ENCODE assay signal across 12 cellular contexts in the genomic region with DNA sequence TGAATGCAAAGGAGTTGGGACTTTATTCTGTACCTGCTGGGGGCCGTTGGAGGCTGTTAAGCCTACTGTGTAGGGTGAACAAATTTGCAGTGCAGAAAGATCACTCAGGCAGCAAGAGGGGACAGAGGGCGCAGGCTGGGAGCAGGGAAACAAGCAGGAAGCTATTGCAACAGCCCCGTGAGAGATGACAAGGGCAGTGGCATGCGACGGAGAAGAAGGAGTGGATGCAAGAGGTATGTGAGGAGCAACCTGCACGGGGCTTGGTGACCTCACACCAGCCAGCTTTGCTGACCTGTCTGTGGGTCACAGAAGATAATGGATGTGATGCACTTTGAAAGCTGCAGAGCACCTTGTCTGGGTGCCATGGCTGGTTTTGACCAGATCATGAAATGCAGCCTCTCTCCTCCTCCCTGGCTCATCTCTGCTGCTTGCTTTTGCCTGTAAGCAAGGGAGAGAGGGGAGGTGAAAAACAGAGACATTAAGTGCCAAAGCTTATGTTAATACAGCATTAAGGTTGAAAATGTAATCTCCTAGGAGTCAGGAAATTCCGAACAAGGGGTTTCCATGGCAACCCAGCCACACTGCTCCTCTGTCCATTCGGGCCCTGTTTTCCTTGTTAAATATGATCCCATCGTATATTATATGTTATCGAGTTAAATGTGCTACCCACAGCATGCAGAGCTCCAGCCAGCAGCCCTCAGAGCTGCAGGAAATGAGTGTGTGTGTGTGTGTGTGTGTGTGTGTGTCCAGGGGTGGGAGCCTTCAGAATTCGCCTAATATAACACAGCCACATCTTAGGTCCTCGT.
DNase-seq lines count a peak whose midpoint lies in the region; ATAC-seq and TF ChIP-seq lines count a peak whose summit lies in the region.
"Had no signal": no experiment of that assay in that cellular context is flagged by ENCODE, and none has a peak within 500 bp of the region (broad histone marks: within the 10 kb centered on the region; RNA-seq: fewer than 3 reads in every experiment).

No MANE protein-coding gene starts in this region.

- peaks cover 22% of the 10 kb centered on the region for H3F3A ChIP-seq in GM23248 (ENCODE audit: insufficient read depth)
- H3F3A ChIP-seq in MM.1S (ENCODE audit: insufficient read depth, low read length): no peaks in the 10 kb centered on the region

- H3K79me2 ChIP-seq in GM23248 (ENCODE audit: insufficient read depth) (no peaks in the 10 kb centered on the region), MM.1S (ENCODE audit: low read length) (no peaks in the 10 kb centered on the region)

- H3K36me3 Mint-ChIP-seq in activated T-cell treated with anti-CD3 and anti-CD28 coated beads, Interleukin-2, amount 50 U/mL, for 72 hours (ENCODE audit: insufficient read depth in 2 of 2): no peaks in the 10 kb centered on the region
- H3K36me3 Mint-ChIP-seq: stimulated activated memory B cell treated with anti-CD40 and anti-IgM and Interleukin-4, amounts not matched to agents 10 μg/mL and 1 μg/mL and 100 μg/mL, for 72 hours had no signal

- no peak overlapping the region for H3K9ac ChIP-seq in GM23248
- H3K9ac ChIP-seq in MM.1S (ENCODE audit: low read length): no peak overlapping the region

- H3K9me2 ChIP-seq in GM23248 (ENCODE audit: insufficient read depth) (no peaks in the 10 kb centered on the region), MM.1S (replicated peaks; ENCODE audit: insufficient read depth, low read length) (no peaks in the 10 kb centered on the region)

- H3K27ac ChIP-seq in GM23248: no peak overlapping the region
- no peak overlapping the region for H3K27ac ChIP-seq in MM.1S (ENCODE audit: low read length)

- TF ChIP-seq CTCF in fibroblast of mammary gland (conservative IDR thresholded peaks at IDR 0.05; ENCODE audit: control insufficient read depth, insufficient read depth, low read depth, low read length) (no peak), MM.1S (IDR thresholded peaks at IDR 0.05; ENCODE audit: low read length) (no peak)

- no peaks in the 10 kb centered on the region for H3K27me3 ChIP-seq in GM23248 (replicated peaks; ENCODE audit: insufficient read depth)
- H3K27me3 ChIP-seq in MM.1S (replicated peaks; ENCODE audit: insufficient read depth, low read length): no peaks in the 10 kb centered on the region

- H4K20me1 ChIP-seq in GM23248 (ENCODE audit: insufficient read depth) (no peaks in the 10 kb centered on the region), MM.1S (ENCODE audit: insufficient read depth, low read length) (no peaks in the 10 kb centered on the region)

- in situ Hi-C loops in GM23248 (cut with MboI): no loop called here

- H2AFZ ChIP-seq in GM23248 (no peak overlapping the region), MM.1S (ENCODE audit: low read length) (no peak overlapping the region)

- H3K4me1 ChIP-seq in GM23248 (ENCODE audit: insufficient read depth): peaks cover 23% of the 10 kb centered on the region
- no peaks in the 10 kb centered on the region for H3K4me1 ChIP-seq in MM.1S (ENCODE audit: low read length)

- H3K27me3 Mint-ChIP-seq in activated T-cell treated with anti-CD3 and anti-CD28 coated beads, Interleukin-2, amount 50 U/mL, for 72 hours (ENCODE audit: low read depth): peaks cover 28% of the 10 kb centered on the region

- WGBS in GM23248 (ENCODE audit: low coverage in 1 of 2, low lambda C conversion rate in 2 of 2, missing lambda C conversion rate in 2 of 2), 2 experiments: 85 to 86% methylated on average over 12 of the region's 12 CpGs

- no peak for ATAC-seq in GM18858 (IDR thresholded peaks at IDR 0.05; ENCODE audit: unreplicated experiment)
- ATAC-seq in activated T-cell treated with anti-CD3 and anti-CD28 coated beads, Interleukin-2, amount 50 U/mL, for 72 hours (replicated peaks in 1 of 2): no peak
- ATAC-seq in HG03521 (IDR thresholded peaks at IDR 0.05; ENCODE audit: unreplicated experiment): no peak
- ATAC-seq: stimulated activated memory B cell treated with anti-CD40 and anti-IgM and Interleukin-4, amounts not matched to agents 10 μg/mL and 1 μg/mL and 100 μg/mL, for 72 hours had no signal

- no peaks in the 10 kb centered on the region for H3K9me3 Mint-ChIP-seq in activated T-cell treated with anti-CD3 and anti-CD28 coated beads, Interleukin-2, amount 50 U/mL, for 72 hours
- H3K9me3 Mint-ChIP-seq: central memory CD8-positive, alpha-beta T cell; stimulated activated memory B cell treated with anti-CD40 and anti-IgM and Interleukin-4, amounts not matched to agents 10 μg/mL and 1 μg/mL and 100 μg/mL, for 72 hours had no signal

- H3K27ac Mint-ChIP-seq in activated T-cell treated with anti-CD3 and anti-CD28 coated beads, Interleukin-2, amount 50 U/mL, for 72 hours: no peak overlapping the region
- H3K27ac Mint-ChIP-seq: stimulated activated memory B cell treated with anti-CD40 and anti-IgM and Interleukin-4, amounts not matched to agents 10 μg/mL and 1 μg/mL and 100 μg/mL, for 72 hours had no signal

- H3K4me1 Mint-ChIP-seq in activated T-cell treated with anti-CD3 and anti-CD28 coated beads, Interleukin-2, amount 50 U/mL, for 72 hours (ENCODE audit: low read depth): peaks cover 11% of the 10 kb centered on the region
- H3K4me1 Mint-ChIP-seq: central memory CD8-positive, alpha-beta T cell; stimulated activated memory B cell treated with anti-CD40 and anti-IgM and Interleukin-4, amounts not matched to agents 10 μg/mL and 1 μg/mL and 100 μg/mL, for 72 hours had no signal

- H3K4me3 ChIP-seq in GM23248: no peak overlapping the region
- no peak overlapping the region for H3K4me3 ChIP-seq in fibroblast of mammary gland (ENCODE audit: control insufficient read depth, low read depth, low read length)
- H3K4me3 ChIP-seq in MM.1S (ENCODE audit: low read length): no peak overlapping the region

- H3K4me3 Mint-ChIP-seq in activated T-cell treated with anti-CD3 and anti-CD28 coated beads, Interleukin-2, amount 50 U/mL, for 72 hours: no peak overlapping the region
- H3K4me3 Mint-ChIP-seq: central memory CD8-positive, alpha-beta T cell; stimulated activated memory B cell treated with anti-CD40 and anti-IgM and Interleukin-4, amounts not matched to agents 10 μg/mL and 1 μg/mL and 100 μg/mL, for 72 hours had no signal

- no peaks in the 10 kb centered on the region for H3K36me3 ChIP-seq in GM23248 (ENCODE audit: low read depth)
- H3K36me3 ChIP-seq in MM.1S (replicated peaks; ENCODE audit: insufficient read depth, low read length): no peaks in the 10 kb centered on the region

- peak; percentile 47 for DNase-seq in GM23248
- peak; percentile 7 for DNase-seq in NCI-H2227 treated with DMSO at 0.1 percent for 48 hours (lab: John Stamatoyannopoulos, UW)
- DNase-seq in fibroblast of mammary gland (ENCODE audit: low read depth): peak; percentile 36
- DNase-seq in posterior vena cava (ENCODE audit: low spot score): peak; percentile 52
- no peak for DNase-seq in MM.1S
- no peak for DNase-seq in activated T-cell treated with anti-CD3 and anti-CD28 coated beads, Interleukin-2, amount 50 U/mL, for 72 hours
- DNase-seq: NCI-H1105 treated with DMSO at 0.1 percent for 48 hours, OCI-M1 had no signal

- no peaks in the 10 kb centered on the region for H3K9me3 ChIP-seq in GM23248 (ENCODE audit: low read depth)
- H3K9me3 ChIP-seq in MM.1S (replicated peaks; ENCODE audit: insufficient read depth, low read length): no peaks in the 10 kb centered on the region

- H3K4me2 ChIP-seq in GM23248 (ENCODE audit: unreplicated experiment): no peak overlapping the region
- H3K4me2 ChIP-seq in MM.1S (ENCODE audit: low read depth, low read length): no peak overlapping the region

- intact Hi-C loops in posterior vena cava (cut with DNase I): no loop called here

Comparison
In these comparisons a context has a peak if more than half of its experiments do, and no peak if none do; other contexts are left out.
1. DNase-seq: peak in GM23248 (single experiment), NCI-H2227 treated with DMSO at 0.1 percent for 48 hours (single experiment), fibroblast of mammary gland (single experiment) and posterior vena cava (single experiment); none in MM.1S (single experiment) and activated T-cell treated with anti-CD3 and anti-CD28 coated beads, Interleukin-2, amount 50 U/mL, for 72 hours (0 of 2).